ENCODE assay signal across 1 cellular context in genomic region chr19:55472463-55472862, GRCh38.
TF ChIP-seq lines count a peak whose summit lies in the region.

No MANE protein-coding gene starts in this region.

TF ChIP-seq in K562, 482 proteins besides CTCF, POLR2A, EP300 and RAD21:
- no peak for TF ChIP-seq E2F1 (CRISPR knock-in tag; IDR thresholded peaks at IDR 0.05)
- TF ChIP-seq BCOR (IDR thresholded peaks at IDR 0.05): peak; percentile 48; the same call in 1 of the 2 replicates
- TF ChIP-seq MED1 (CRISPR knock-in tag; IDR thresholded peaks at IDR 0.05; ENCODE audit: borderline replicate concordance): no peak
- TF ChIP-seq SMARCB1 (IDR thresholded peaks at IDR 0.05; ENCODE audit: insufficient read length, low read depth): no peak
- TF ChIP-seq ZNF764 (CRISPR knock-in tag; IDR thresholded peaks at IDR 0.05; ENCODE audit: low read depth): no peak
- no peak for TF ChIP-seq EP400 (IDR thresholded peaks at IDR 0.05)
- no peak for TF ChIP-seq TFE3 (CRISPR knock-in tag; IDR thresholded peaks at IDR 0.05)
- TF ChIP-seq ZFP36 (IDR thresholded peaks at IDR 0.05; ENCODE audit: low read depth, low read length, partially characterized antibody): peak; percentile 78
